15 cellular contexts compared by ENCODE assay signal in genomic region chr16:3718628-3719027, GRCh38. TPM values are rescaled to one million over a fixed set of nuclear protein-coding genes. Genes with fewer than 3 reads are reported as not detected.
DNase-seq lines count a peak whose midpoint lies in the region; TF ChIP-seq lines count a peak whose summit lies in the region.
"Had no signal": no experiment of that assay in that cellular context is flagged by ENCODE, and none has a peak within 500 bp of the region (broad histone marks: within the 10 kb centered on the region; RNA-seq: fewer than 3 reads in every experiment).

No MANE protein-coding gene starts in this region.

- no peak overlapping the region for H3K4me3 Mint-ChIP-seq in T-helper 2 cell treated with Interferon-gamma antibody and Interleukin-4, amounts not matched to agents 5 μg/mL and 100 μg/mL, for 36 hours
- H3K4me3 Mint-ChIP-seq in activated naive CD8-positive, alpha-beta T cell treated with anti-CD3 and anti-CD28 coated beads for 36 hours, result peak overlapping the region; percentile 81
- H3K4me3 Mint-ChIP-seq in nephron progenitor cell, result peak overlapping the region; percentile 67

- peak overlapping the region; percentile 49 for H3K27ac Mint-ChIP-seq in T-helper 2 cell treated with Interferon-gamma antibody and Interleukin-4, amounts not matched to agents 5 μg/mL and 100 μg/mL, for 36 hours
- H3K27ac Mint-ChIP-seq in activated naive CD8-positive, alpha-beta T cell treated with anti-CD3 and anti-CD28 coated beads for 36 hours, result no peak overlapping the region
- no peak overlapping the region for H3K27ac Mint-ChIP-seq in nephron progenitor cell

- H3K9me3 Mint-ChIP-seq in T-helper 2 cell treated with Interferon-gamma antibody and Interleukin-4, amounts not matched to agents 5 μg/mL and 100 μg/mL, for 36 hours, result no peaks in the 10 kb centered on the region
- H3K9me3 Mint-ChIP-seq in activated naive CD8-positive, alpha-beta T cell treated with anti-CD3 and anti-CD28 coated beads for 36 hours, result no peaks in the 10 kb centered on the region
- H3K9me3 Mint-ChIP-seq in nephron progenitor cell, result no peaks in the 10 kb centered on the region

- TF ChIP-seq CTCF in HEK293 (tag by site-specific recombination; IDR thresholded peaks at IDR 0.05), result no peak
- no peak for TF ChIP-seq CTCF in nephron progenitor cell (IDR thresholded peaks at IDR 0.05)

- peaks cover 21% of the 10 kb centered on the region for H3K4me1 Mint-ChIP-seq in T-helper 2 cell treated with Interferon-gamma antibody and Interleukin-4, amounts not matched to agents 5 μg/mL and 100 μg/mL, for 36 hours (ENCODE audit: low read depth)
- H3K4me1 Mint-ChIP-seq in activated naive CD8-positive, alpha-beta T cell treated with anti-CD3 and anti-CD28 coated beads for 36 hours, result peaks cover 23% of the 10 kb centered on the region
- peaks cover 30% of the 10 kb centered on the region for H3K4me1 Mint-ChIP-seq in nephron progenitor cell

- no peaks in the 10 kb centered on the region for H3K27me3 Mint-ChIP-seq in T-helper 2 cell treated with Interferon-gamma antibody and Interleukin-4, amounts not matched to agents 5 μg/mL and 100 μg/mL, for 36 hours (ENCODE audit: low read depth)
- no peaks in the 10 kb centered on the region for H3K27me3 Mint-ChIP-seq in activated naive CD8-positive, alpha-beta T cell treated with anti-CD3 and anti-CD28 coated beads for 36 hours
- no peaks in the 10 kb centered on the region for H3K27me3 Mint-ChIP-seq in nephron progenitor cell (ENCODE audit: low read depth, poor library complexity)

- POLR2A ChIA-PET in HEK293 (lab: Yijun Ruan, JAX), result interaction anchor here (0.7 to 1.3 kb wide), 3 partner anchors 202 to 265 kb away, joined by 3 to 5 read pairs (median 4); no protein-coding TSS in a partner anchor

- H3K27ac ChIP-seq in HEK293 (ENCODE audit: extremely low read depth, low read depth, low read length), result no peak overlapping the region

- DNase-seq in T-helper 2 cell treated with Interferon-gamma antibody and Interleukin-4, amounts not matched to agents 5 μg/mL and 100 μg/mL, for 36 hours (ENCODE audit: low spot score), result no peak
- DNase-seq in T-helper 2 cell, result no peak
- no peak for DNase-seq in activated naive CD8-positive, alpha-beta T cell treated with anti-CD3 and anti-CD28 coated beads for 36 hours
- DNase-seq in nephron progenitor cell, result no peak
- DNase-seq in nucleus accumbens (lab: John Stamatoyannopoulos, UW), result no peak
- DNase-seq in stimulated activated CD4-positive, alpha-beta T cell treated with anti-CD3 and anti-CD28 coated beads, Interleukin-4, amount 100 ng/mL, for 4 hours, result no peak
- DNase-seq in DMS53 treated with DMSO at 0.1 percent for 48 hours (lab: John Stamatoyannopoulos, UW; ENCODE audit: unreplicated experiment), result no peak
- DNase-seq: erythroblast; mesendoderm; NCI-H1105; SJCRH30; stimulated activated CD4-positive, alpha-beta T cell treated with anti-CD3 and anti-CD28 coated beads, Interleukin-15, amount 100 ng/mL, for 24 hours; testis had no signal

- peaks cover 13% of the 10 kb centered on the region for H3K36me3 Mint-ChIP-seq in T-helper 2 cell treated with Interferon-gamma antibody and Interleukin-4, amounts not matched to agents 5 μg/mL and 100 μg/mL, for 36 hours (ENCODE audit: low read depth)
- H3K36me3 Mint-ChIP-seq in activated naive CD8-positive, alpha-beta T cell treated with anti-CD3 and anti-CD28 coated beads for 36 hours, result peaks cover 27% of the 10 kb centered on the region
- peaks cover 15% of the 10 kb centered on the region for H3K36me3 Mint-ChIP-seq in nephron progenitor cell (ENCODE audit: low read depth)

- H3K4me3 ChIP-seq in HEK293 (ENCODE audit: low read depth, low read length), result no peak overlapping the region

- H3K4me1 ChIP-seq in HEK293 (ENCODE audit: control insufficient read depth, insufficient read depth, low read length), result no peaks in the 10 kb centered on the region
- H3K4me1 ChIP-seq: SJCRH30 had no signal

- H3K36me3 ChIP-seq in HEK293 (ENCODE audit: control insufficient read depth in 2 of 2, insufficient read depth in 1 of 2, low read length in 2 of 2), result peaks cover 4 to 14% of the 10 kb centered on the region in 2 experiments; a peak in 2 of 3 replicates
- H3K36me3 ChIP-seq: prostate gland, SJCRH30 had no signal

- no peaks in the 10 kb centered on the region for H3K9me3 ChIP-seq in HEK293 (ENCODE audit: control insufficient read depth, insufficient read depth, low read depth, low read length)
- H3K9me3 ChIP-seq: prostate gland, SJCRH30, testis had no signal

- CTCF ChIA-PET in HEK293 (lab: Yijun Ruan, JAX), result interaction anchor here (0.6 kb wide), 1 partner anchor 256 kb away, joined by 3 read pairs; no protein-coding TSS in a partner anchor

TF ChIP-seq in HEK293, 187 proteins besides CTCF, POLR2A, EP300 and RAD21:
- peak; percentile 55 for TF ChIP-seq ZFHX2 (tag by site-specific recombination; conservative IDR thresholded peaks at IDR 0.05)
- TF ChIP-seq ZNF747 (tag by site-specific recombination; IDR thresholded peaks at IDR 0.05), result no peak
- peak; percentile 54; the same call in 1 of the 2 replicates for TF ChIP-seq EGR2 (tag by site-specific recombination; IDR thresholded peaks at IDR 0.05; ENCODE audit: low read depth)
- TF ChIP-seq, protein P1, sequence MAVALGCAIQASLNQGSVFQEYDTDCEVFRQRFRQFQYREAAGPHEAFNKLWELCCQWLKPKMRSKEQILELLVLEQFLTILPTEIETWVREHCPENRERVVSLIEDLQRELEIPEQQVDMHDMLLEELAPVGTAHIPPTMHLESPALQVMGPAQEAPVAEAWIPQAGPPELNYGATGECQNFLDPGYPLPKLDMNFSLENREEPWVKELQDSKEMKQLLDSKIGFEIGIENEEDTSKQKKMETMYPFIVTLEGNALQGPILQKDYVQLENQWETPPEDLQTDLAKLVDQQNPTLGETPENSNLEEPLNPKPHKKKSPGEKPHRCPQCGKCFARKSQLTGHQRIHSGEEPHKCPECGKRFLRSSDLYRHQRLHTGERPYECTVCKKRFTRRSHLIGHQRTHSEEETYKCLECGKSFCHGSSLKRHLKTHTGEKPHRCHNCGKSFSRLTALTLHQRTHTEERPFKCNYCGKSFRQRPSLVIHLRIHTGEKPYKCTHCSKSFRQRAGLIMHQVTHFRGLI (tag by site-specific recombination; IDR thresholded peaks at IDR 0.05), result no peak
- no peak for TF ChIP-seq SCRT1 (tag by site-specific recombination; IDR thresholded peaks at IDR 0.05; ENCODE audit: borderline replicate concordance)
- peak; percentile 56; the same call in 1 of the 2 replicates for TF ChIP-seq ZNF362 (tag by site-specific recombination; IDR thresholded peaks at IDR 0.05)
- TF ChIP-seq REST (tag by site-specific recombination; IDR thresholded peaks at IDR 0.05), result 0 out of 2 replicates have a peak, but pooled peaks have one; percentile 16
- TF ChIP-seq ZNF404 (tag by site-specific recombination; IDR thresholded peaks at IDR 0.05), result no peak
- no peak for TF ChIP-seq ZNF785 (tag by site-specific recombination; IDR thresholded peaks at IDR 0.05)
- TF ChIP-seq ZNF16 (tag by site-specific recombination; IDR thresholded peaks at IDR 0.05; ENCODE audit: low read depth), result no peak
- TF ChIP-seq ZNF558 (tag by site-specific recombination; IDR thresholded peaks at IDR 0.05), result no peak

RNA-seq across cellular contexts. Expression of gene TRAP1, which starts 1.3 kb away (rescaled TPM):
- total RNA-seq in activated naive CD8-positive, alpha-beta T cell treated with anti-CD3 and anti-CD28 coated beads for 36 hours, result 100 to 1,000 TPM; 366 to 377 TPM
